In the genomic region with DNA sequence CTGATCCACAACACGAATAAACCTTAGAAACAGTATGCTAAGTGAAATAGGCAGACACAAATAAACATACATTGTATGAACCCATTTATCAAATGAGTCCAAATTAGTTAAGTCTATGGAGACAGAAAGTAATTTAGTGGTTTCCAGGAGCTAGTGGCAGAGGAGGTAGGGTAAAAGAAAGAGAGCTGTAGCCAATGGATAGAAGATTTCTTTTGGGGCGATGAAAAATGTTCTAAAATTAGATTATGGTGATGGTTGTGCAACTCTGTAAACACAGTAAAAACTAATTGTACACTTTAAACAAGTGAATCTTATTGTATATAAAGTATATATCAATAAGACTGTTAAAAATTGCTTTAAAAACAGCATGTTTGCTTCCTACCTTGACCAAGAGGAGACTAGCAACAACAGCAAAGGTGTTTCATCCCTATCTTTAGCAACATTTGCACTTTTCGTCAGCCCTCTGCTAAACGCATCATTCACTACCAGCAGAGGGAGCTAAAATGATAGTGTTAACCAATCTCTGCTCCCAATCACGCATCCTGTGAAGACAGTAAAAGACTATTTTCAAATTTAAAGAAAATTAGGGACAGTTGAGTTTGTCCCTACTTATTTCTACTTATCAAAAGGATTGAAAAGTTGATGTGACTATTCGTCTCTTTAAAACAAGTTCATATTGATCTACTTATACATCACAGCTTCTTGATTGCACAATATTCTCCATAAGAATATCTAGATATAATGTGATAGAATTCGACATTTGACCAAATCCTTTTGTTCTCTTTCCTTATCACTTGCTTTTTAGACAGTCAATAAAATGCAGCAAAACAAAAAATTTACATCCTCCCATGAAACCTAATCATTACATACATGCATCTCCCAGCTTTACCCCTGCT, we compare ENCODE assay signal across 8 cellular contexts. TPM values are rescaled to one million over a fixed set of nuclear protein-coding genes. Genes with fewer than 3 reads are reported as not detected.
DNase-seq lines count a peak whose midpoint lies in the region; ATAC-seq, FAIRE-seq and TF ChIP-seq lines count a peak whose summit lies in the region.

No MANE protein-coding gene starts in this region.

- H3K9ac ChIP-seq in HCT116 (ENCODE audit: low read length) (no peak overlapping the region), Loucy (ENCODE audit: low read depth, low read length, poor library complexity, severe bottlenecking) (no peak overlapping the region), endothelial cell of umbilical vein (replicated peaks; ENCODE audit: extremely low read depth, insufficient read depth, low read length) (no peak overlapping the region)

- intact Hi-C loops in A673 (cut with micrococcal nuclease; ENCODE audit: unreplicated experiment) (loop anchor here (1.0 to 5.0 kb wide), 3 partner anchors 136 to 332 kb away; no protein-coding TSS in a partner anchor), HCT116 (cut with micrococcal nuclease) (loop anchor here (1.0 kb wide), 3 partner anchors 136 to 332 kb away; no protein-coding TSS in a partner anchor), endothelial cell of umbilical vein (cut with micrococcal nuclease) (loop anchor here (1.0 kb wide), 3 partner anchors 136 to 332 kb away; no protein-coding TSS in a partner anchor)

- no peak overlapping the region for H3K4me3 ChIP-seq in A673 (ENCODE audit: low read depth, low read length, poor library complexity, severe bottlenecking)
- H3K4me3 ChIP-seq in HCT116 (replicated peaks in 1 of 2; ENCODE audit: low read depth in 1 of 2, low read length in 2 of 2): no peak overlapping the region
- H3K4me3 ChIP-seq in Loucy (ENCODE audit: low read length, poor library complexity, severe bottlenecking): no peak overlapping the region
- no peak overlapping the region for H3K4me3 ChIP-seq in endothelial cell of umbilical vein (replicated peaks in 1 of 3; ENCODE audit: insufficient read depth in 1 of 3, low read depth in 1 of 3, low read length in 3 of 3)

- ATAC-seq in HCT116: peak; percentile 90

- H2AFZ ChIP-seq in HCT116 (ENCODE audit: low read depth, low read length, poor library complexity, severe bottlenecking) (peak overlapping the region; percentile 50), Loucy (ENCODE audit: low read length) (no peak overlapping the region; the same call in 1 of the 2 replicates), endothelial cell of umbilical vein (ENCODE audit: low read depth, low read length) (no peak overlapping the region)

- RAD21 ChIA-PET in HCT116 (lab: Charles Lee; ENCODE audit: low non-redundant PET in 1 of 2, low total read pairs in 2 of 2, uncharacterized antibody in 2 of 2, unreplicated experiment in 2 of 2): interaction anchor here (1.0 kb wide), 2 partner anchors 331 to 332 kb away, joined by 3 read pairs; no protein-coding TSS in a partner anchor

- BruUV-seq in A673 (replicated peaks; lab: Mats Ljungman, UMichigan) (no TSS peak), HCT116 (replicated peaks; lab: Mats Ljungman, UMichigan) (no TSS peak), endothelial cell of umbilical vein (replicated peaks; lab: Mats Ljungman, UMichigan) (no TSS peak)

- H3K9me2 ChIP-seq in HCT116 (ENCODE audit: insufficient read depth) (no peaks in the 10 kb centered on the region), Loucy (replicated peaks; ENCODE audit: low read depth, low read length) (no peaks in the 10 kb centered on the region)

- H3K4me1 ChIP-seq in A673 (ENCODE audit: insufficient read depth, low read length, poor library complexity, severe bottlenecking) (peaks cover 4% of the 10 kb centered on the region), HCT116 (ENCODE audit: control insufficient read depth in 1 of 2, insufficient read depth in 2 of 2, low read length in 2 of 2) (no peaks in the 10 kb centered on the region), Loucy (ENCODE audit: insufficient read depth, low read length, poor library complexity, severe bottlenecking) (no peaks in the 10 kb centered on the region), endothelial cell of umbilical vein (ENCODE audit: control insufficient read depth, extremely low read depth, insufficient read depth, low read length) (no peaks in the 10 kb centered on the region)

- CTCF ChIA-PET in A673 (lab: Charles Lee): interaction anchor here (0.7 to 2.1 kb wide), 2 partner anchors 136 to 221 kb away, joined by 5 to 12 read pairs; no protein-coding TSS in a partner anchor
- CTCF ChIA-PET in HCT116 (lab: Charles Lee): interaction anchor here (0.8 to 4.0 kb wide), 5 partner anchors 23 to 331 kb away, joined by 5 to 33 read pairs (median 17); no protein-coding TSS in a partner anchor
- CTCF ChIA-PET in endothelial cell of umbilical vein (lab: Charles Lee): interaction anchor here (0.7 to 4.4 kb wide), 15 partner anchors 10 to 341 kb away, joined by 3 to 189 read pairs (median 4); a partner anchor contains a TSS

- FAIRE-seq in endothelial cell of umbilical vein (lab: Jason Lieb, UNC): peak; percentile 40

- H3K9me1 ChIP-seq in endothelial cell of umbilical vein (replicated peaks; ENCODE audit: control insufficient read depth, extremely low read depth, insufficient read depth, low read length): no peaks in the 10 kb centered on the region

- no peaks in the 10 kb centered on the region for H3K36me3 ChIP-seq in A673 (ENCODE audit: insufficient read depth, low read length, poor library complexity, severe bottlenecking)
- H3K36me3 ChIP-seq in HCT116 (ENCODE audit: control insufficient read depth in 1 of 2, insufficient read depth in 2 of 2, low read length in 2 of 2): no peaks in the 10 kb centered on the region
- no peaks in the 10 kb centered on the region for H3K36me3 ChIP-seq in Loucy (ENCODE audit: insufficient read depth, low read length)
- H3K36me3 ChIP-seq in endothelial cell of umbilical vein (ENCODE audit: control insufficient read depth in 2 of 2, extremely low read depth in 1 of 2, insufficient read depth in 2 of 2, low read length in 2 of 2): no peaks in the 10 kb centered on the region

- TF ChIP-seq RAD21 in HCT116 (IDR thresholded peaks at IDR 0.05; ENCODE audit: low read depth): peak; percentile 87

- H3K27me3 ChIP-seq in A673 (replicated peaks; ENCODE audit: insufficient read depth, low read depth, low read length, poor library complexity): no peaks in the 10 kb centered on the region
- no peaks in the 10 kb centered on the region for H3K27me3 ChIP-seq in HCT116 (ENCODE audit: insufficient read depth, low read length)
- H3K27me3 ChIP-seq in Loucy (ENCODE audit: insufficient read depth, low read length, poor library complexity, severe bottlenecking): no peaks in the 10 kb centered on the region
- no peaks in the 10 kb centered on the region for H3K27me3 ChIP-seq in endothelial cell of umbilical vein (ENCODE audit: control insufficient read depth in 2 of 2, insufficient read depth in 2 of 2, low read length in 2 of 2)

- no peaks in the 10 kb centered on the region for H3K79me2 ChIP-seq in HCT116 (ENCODE audit: insufficient read depth, low read length)
- no peaks in the 10 kb centered on the region for H3K79me2 ChIP-seq in Loucy (ENCODE audit: insufficient read depth, low read length)
- no peaks in the 10 kb centered on the region for H3K79me2 ChIP-seq in endothelial cell of umbilical vein (ENCODE audit: control insufficient read depth, insufficient read depth, low read length)

- peak; percentile 76 for DNase-seq in A673 (ENCODE audit: low spot score)
- DNase-seq in GM04504 (ENCODE audit: low read depth): peak; percentile 25
- DNase-seq in HCT116 (ENCODE audit: low read depth, low spot score): peak; percentile 42
- DNase-seq in SHP77 treated with DMSO at 0.1 percent for 48 hours (lab: John Stamatoyannopoulos, UW): peak; percentile 17
- peak; percentile 49 for DNase-seq in endothelial cell of umbilical vein (ENCODE audit: low read depth, low spot score)
- peak; percentile 23 for DNase-seq in mucosa of gallbladder (ENCODE audit: low spot score)
- no peak for DNase-seq in activated gamma-delta T cell treated with Interleukin-2 at 50 U/mL for 16 hours

- H3K9me3 ChIP-seq in A673 (ENCODE audit: low read depth, low read length, poor library complexity, severe bottlenecking) (peaks cover 10% of the 10 kb centered on the region), HCT116 (ENCODE audit: control insufficient read depth in 1 of 2, insufficient read depth in 1 of 2, low read depth in 1 of 2, low read length in 2 of 2) (no peaks in the 10 kb centered on the region), Loucy (ENCODE audit: insufficient read depth, low read depth, low read length) (peaks cover 11% of the 10 kb centered on the region), endothelial cell of umbilical vein (replicated peaks; ENCODE audit: control insufficient read depth, insufficient read depth, low read length) (no peaks in the 10 kb centered on the region)

- H4K20me1 ChIP-seq in HCT116 (ENCODE audit: insufficient read depth): no peaks in the 10 kb centered on the region
- H4K20me1 ChIP-seq in Loucy (ENCODE audit: insufficient read depth, low read length, poor library complexity, severe bottlenecking): no peaks in the 10 kb centered on the region
- H4K20me1 ChIP-seq in endothelial cell of umbilical vein (replicated peaks; ENCODE audit: control insufficient read depth, extremely low read depth, insufficient read depth, low read length): no peaks in the 10 kb centered on the region

- POLR2A ChIA-PET in A673 (lab: Charles Lee; ENCODE audit: low non-redundant PET) (no interaction called here), HCT116 (lab: Charles Lee) (no interaction called here), endothelial cell of umbilical vein (lab: Charles Lee) (no interaction called here)

- H3F3A ChIP-seq in Loucy (ENCODE audit: low read depth): no peaks in the 10 kb centered on the region

- dilution Hi-C loops in endothelial cell of umbilical vein (cut with MboI; ENCODE audit: extremely low pct_ligation_motif_present, low sequenced_read_pairs): no loop called here

- peak; percentile 88 for TF ChIP-seq CTCF in A673 (conservative IDR thresholded peaks at IDR 0.05; ENCODE audit: low read depth, low read length)
- TF ChIP-seq CTCF in HCT116 (IDR thresholded peaks at IDR 0.05 in 2 of 3, conservative IDR thresholded peaks at IDR 0.05 in 1 of 3; ENCODE audit: borderline replicate concordance in 1 of 3, insufficient read depth in 1 of 3, low read depth in 2 of 3, low read length in 2 of 3): peak; percentile 79 to 86 (median 81)
- TF ChIP-seq CTCF in Loucy (conservative IDR thresholded peaks at IDR 0.05; ENCODE audit: low read length): peak; percentile 97
- TF ChIP-seq CTCF in endothelial cell of umbilical vein (IDR thresholded peaks at IDR 0.05; ENCODE audit: extremely low read depth in 1 of 2, insufficient read depth in 1 of 2, low read depth in 1 of 2, low read length in 2 of 2): peak; percentile 55 to 67

- H3K27ac ChIP-seq in A673 (ENCODE audit: low read depth, low read length, poor library complexity, severe bottlenecking): no peak overlapping the region
- no peak overlapping the region for H3K27ac ChIP-seq in HCT116 (ENCODE audit: low read depth, low read length)
- H3K27ac ChIP-seq in endothelial cell of umbilical vein (ENCODE audit: insufficient read depth, low read depth, low read length): no peak overlapping the region

- no peak overlapping the region for H3K4me2 ChIP-seq in HCT116 (ENCODE audit: low read length)
- no peak overlapping the region for H3K4me2 ChIP-seq in Loucy (ENCODE audit: low read depth, low read length, poor library complexity, severe bottlenecking)
- H3K4me2 ChIP-seq in endothelial cell of umbilical vein (ENCODE audit: insufficient read depth, low read length): no peak overlapping the region

- TF ChIP-seq POLR2A in HCT116 (IDR thresholded peaks at IDR 0.05; ENCODE audit: borderline replicate concordance, extremely low read depth, insufficient read depth, insufficient read length): no peak
- no peak for TF ChIP-seq POLR2A in endothelial cell of umbilical vein (IDR thresholded peaks at IDR 0.05; ENCODE audit: low read depth, low read length)

RNA-seq across cellular contexts. Expression of a gene that starts 24.0 kb away (rescaled TPM):
- total RNA-seq in A673 (2021) (4.5 and 5.5 TPM in 2 replicates), HCT116 (2021; ENCODE audit: unreplicated experiment) (not detected), endothelial cell of umbilical vein (not detected in 2 replicates), mucosa of gallbladder (not detected)
- polyA plus RNA-seq in HCT116 (2012): not detected in 2 replicates
- not detected in 2 replicates for polyA plus RNA-seq in endothelial cell of umbilical vein
- polyA plus RNA-seq in endothelial cell of umbilical vein (2011; cell fraction: cytosol; rRNA removed): not detected in 2 replicates
- polyA plus RNA-seq in endothelial cell of umbilical vein (2011; cell fraction: nucleus; rRNA removed): not detected in 2 replicates
- not detected in 2 replicates for polyA plus RNA-seq in endothelial cell of umbilical vein (2012)
- polyA minus RNA-seq in endothelial cell of umbilical vein: not detected in 2 replicates
- polyA minus RNA-seq in endothelial cell of umbilical vein (2011; cell fraction: cytosol; rRNA and poly(A)+ RNA removed): not detected
- not detected in 2 replicates for polyA minus RNA-seq in endothelial cell of umbilical vein (2011; cell fraction: nucleus; rRNA and poly(A)+ RNA removed)
